ENCODE assay signal across 25 cellular contexts in genomic region chr21:45385549-45386050, GRCh38. TPM values are rescaled to one million over a fixed set of nuclear protein-coding genes. Genes with fewer than 3 reads are reported as not detected.
DNase-seq lines count a peak whose midpoint lies in the region; ATAC-seq and TF ChIP-seq lines count a peak whose summit lies in the region.
"Had no signal": no experiment of that assay in that cellular context is flagged by ENCODE, and none has a peak within 500 bp of the region (broad histone marks: within the 10 kb centered on the region; RNA-seq: fewer than 3 reads in every experiment).

No MANE protein-coding gene starts in this region.

- no peak overlapping the region for H3K4me3 ChIP-seq in mesenchymal stem cell (ENCODE audit: insufficient read depth in 1 of 2, low read depth in 1 of 2, low read length in 2 of 2)
- no peak overlapping the region for H3K4me3 ChIP-seq in spleen
- no peak overlapping the region for H3K4me3 ChIP-seq in PC-3 (ENCODE audit: low read length)
- H3K4me3 ChIP-seq: dorsolateral prefrontal cortex, HAP-1, prostate gland, skin epidermis had no signal

- H4K8ac ChIP-seq in mesenchymal stem cell (ENCODE audit: low read length), result peak overlapping the region; percentile 22

- no peak overlapping the region for H3K4me3 Mint-ChIP-seq in glutamatergic neuron (ENCODE audit: unreplicated experiment)
- H3K4me3 Mint-ChIP-seq: activated CD4-positive, alpha-beta memory T cell treated with anti-CD3 and anti-CD28 coated beads, Interleukin-2, amount 10 ng/mL, durations not matched to agents 7 days and 5 days; activated T-helper 17 cell treated with anti-CD3 and anti-CD28 coated beads, Interleukin-2, amount 50 U/mL, for 72 hours; CD8-positive, alpha-beta memory T cell; stimulated activated naive CD8-positive, alpha-beta T cell treated with anti-CD3 and anti-CD28 coated beads, Interleukin-15, amount 100 ng/mL, for 72 hours had no signal

- no peak for TF ChIP-seq POLR2A in spleen (IDR thresholded peaks at IDR 0.05)

- H3K23ac ChIP-seq in mesenchymal stem cell (ENCODE audit: low read length in 2 of 2), result no peak overlapping the region

- H3K14ac ChIP-seq in mesenchymal stem cell (ENCODE audit: low read length in 2 of 2), result peak overlapping the region in 1 of 2 experiments; percentile 63

- H2AK5ac ChIP-seq in mesenchymal stem cell (ENCODE audit: low read length, severe bottlenecking), result peak overlapping the region; percentile 47

- no TSS peak for BruUV-seq in PC-3 (replicated peaks; lab: Mats Ljungman, UMichigan)

- no peaks in the 10 kb centered on the region for H3K9me2 ChIP-seq in PC-3 (replicated peaks; ENCODE audit: low read length)

- H3K27ac Mint-ChIP-seq in glutamatergic neuron (ENCODE audit: unreplicated experiment), result no peak overlapping the region
- H3K27ac Mint-ChIP-seq: activated CD4-positive, alpha-beta memory T cell treated with anti-CD3 and anti-CD28 coated beads, Interleukin-2, amount 10 ng/mL, durations not matched to agents 7 days and 5 days; activated T-helper 17 cell treated with anti-CD3 and anti-CD28 coated beads, Interleukin-2, amount 50 U/mL, for 72 hours; CD8-positive, alpha-beta memory T cell had no signal

- no peak for ATAC-seq in PC-3
- no peak for ATAC-seq in HG03342 (IDR thresholded peaks at IDR 0.05; ENCODE audit: unreplicated experiment)
- ATAC-seq: activated CD4-positive, CD25-positive, alpha-beta regulatory T cell treated with anti-CD3 and anti-CD28 coated beads, Interleukin-2, amount 50 U/mL, for 24 hours; activated T-helper 17 cell treated with anti-CD3 and anti-CD28 coated beads, Interleukin-2, amount 50 U/mL, for 72 hours; stimulated activated naive CD8-positive, alpha-beta T cell treated with anti-CD3 and anti-CD28 coated beads, Interleukin-15, amount 100 ng/mL, for 72 hours had no signal

- H3K4me2 ChIP-seq in mesenchymal stem cell (ENCODE audit: low read length, poor library complexity, severe bottlenecking) (no peak overlapping the region), PC-3 (ENCODE audit: low read length) (no peak overlapping the region)

- H3K27me3 ChIP-seq in mesenchymal stem cell (ENCODE audit: control insufficient read depth in 1 of 2, insufficient read depth in 1 of 2, low read length in 2 of 2) (no peaks in the 10 kb centered on the region), spleen (replicated peaks in 1 of 7) (peaks cover 0 to 58% (median 0%) of the 10 kb centered on the region in 7 donors), PC-3 (ENCODE audit: low read length) (no peaks in the 10 kb centered on the region)

- peak overlapping the region in 1 of 2 experiments; percentile 49 for H3K4ac ChIP-seq in mesenchymal stem cell (ENCODE audit: low read depth in 1 of 2, low read length in 2 of 2)

- H2BK120ac ChIP-seq in mesenchymal stem cell (ENCODE audit: low read depth, low read length), result no peak overlapping the region

- intact Hi-C loops in spleen (cut with DNase I; ENCODE audit: low total_unique reads), result no loop called here
- intact Hi-C loops in PC-3 (cut with micrococcal nuclease), result loop anchor here (2.0 kb wide), 1 partner anchor 53 kb away; no protein-coding TSS in a partner anchor

- H2BK5ac ChIP-seq in mesenchymal stem cell (ENCODE audit: low read depth, low read length, poor library complexity, severe bottlenecking), result no peak overlapping the region

- peak overlapping the region; percentile 83 to 92 for H2BK12ac ChIP-seq in mesenchymal stem cell (ENCODE audit: low read length in 2 of 2)

- H3K4me1 ChIP-seq in mesenchymal stem cell (ENCODE audit: control insufficient read depth, insufficient read depth, low read depth, low read length), result peaks cover 20% of the 10 kb centered on the region
- peaks cover 4 to 23% (median 14%) of the 10 kb centered on the region in 6 donors for H3K4me1 ChIP-seq in spleen
- peaks cover 15% of the 10 kb centered on the region for H3K4me1 ChIP-seq in PC-3 (ENCODE audit: insufficient read depth, low read length)
- H3K4me1 ChIP-seq: HAP-1, prostate gland had no signal

- CTCF ChIA-PET in PC-3 (lab: Charles Lee), result interaction anchor here (1.7 kb wide), 1 partner anchor 13 kb away, joined by 5 read pairs; no protein-coding TSS in a partner anchor

- no peaks in the 10 kb centered on the region for H3F3A ChIP-seq in PC-3 (ENCODE audit: low read length, unreplicated experiment)

- H3K9me3 ChIP-seq in mesenchymal stem cell (ENCODE audit: control insufficient read depth, low read length) (no peaks in the 10 kb centered on the region), spleen (peaks cover 0 to 7% (median 0%) of the 10 kb centered on the region in 8 donors), PC-3 (ENCODE audit: low read length) (no peaks in the 10 kb centered on the region)
- H3K9me3 ChIP-seq: HAP-1, prostate gland had no signal

- peak; percentile 8 for DNase-seq in activated naive CD4-positive, alpha-beta T cell treated with anti-CD3 and anti-CD28 coated beads, Interleukin-2, amount 50 U/mL, for 16 hours
- DNase-seq in activated naive CD4-positive, alpha-beta T cell (lab: John Stamatoyannopoulos, UW), result no peak
- DNase-seq in glutamatergic neuron, result peak; percentile 4
- no peak for DNase-seq in mesenchymal stem cell
- peak; percentile 57 for DNase-seq in spleen
- no peak for DNase-seq in central memory CD4-positive, alpha-beta T cell
- no peak for DNase-seq in PC-3
- DNase-seq: activated CD4-positive, alpha-beta memory T cell treated with anti-CD3 and anti-CD28 coated beads, Interleukin-2, amount 10 ng/mL, durations not matched to agents 7 days and 5 days; activated CD8-positive, alpha-beta memory T cell treated with anti-CD3 and anti-CD28 coated beads, Interleukin-2, amount 50 U/mL, for 48 hours; AML-193; KG1; MM.1S; NCI-H1417 treated with DMSO at 0.1 percent for 48 hours; NCI-H345; NCI-H748 treated with DMSO at 0.1 percent for 48 hours; RPMI8226; stimulated activated naive CD8-positive, alpha-beta T cell treated with anti-CD3 and anti-CD28 coated beads, Interleukin-15, amount 100 ng/mL, for 72 hours had no signal

- H3K9me3 Mint-ChIP-seq in glutamatergic neuron (ENCODE audit: unreplicated experiment), result peaks cover 5% of the 10 kb centered on the region
- H3K9me3 Mint-ChIP-seq: activated CD4-positive, alpha-beta memory T cell treated with anti-CD3 and anti-CD28 coated beads, Interleukin-2, amount 10 ng/mL, durations not matched to agents 7 days and 5 days; activated T-helper 17 cell treated with anti-CD3 and anti-CD28 coated beads, Interleukin-2, amount 50 U/mL, for 72 hours; CD8-positive, alpha-beta memory T cell; stimulated activated naive CD8-positive, alpha-beta T cell treated with anti-CD3 and anti-CD28 coated beads, Interleukin-15, amount 100 ng/mL, for 72 hours had no signal

- H3K36me3 ChIP-seq in mesenchymal stem cell (ENCODE audit: control insufficient read depth in 1 of 2, insufficient read depth in 2 of 2, low read depth in 1 of 2, low read length in 2 of 2) (no peaks in the 10 kb centered on the region), spleen (no peaks in the 10 kb centered on the region), PC-3 (ENCODE audit: low read depth, low read length) (no peaks in the 10 kb centered on the region)
- H3K36me3 ChIP-seq: HAP-1, prostate gland had no signal

- H3K36me3 Mint-ChIP-seq in glutamatergic neuron (ENCODE audit: unreplicated experiment), result peaks cover 4% of the 10 kb centered on the region
- H3K36me3 Mint-ChIP-seq: CD8-positive, alpha-beta memory T cell had no signal

- H4K20me1 ChIP-seq in PC-3 (ENCODE audit: low read length), result no peaks in the 10 kb centered on the region

- H3K18ac ChIP-seq in mesenchymal stem cell (ENCODE audit: low read depth in 1 of 2, low read length in 2 of 2), result peak overlapping the region; percentile 25 to 69

- WGBS in mesenchymal stem cell, result 97% methylated on average over 21 of the region's 21 CpGs
- WGBS in spleen, 5 donors, result 87 to 94% (median 89%) methylated on average over 20 to 21 of the region's 21 CpGs

- H3K9ac ChIP-seq in mesenchymal stem cell (ENCODE audit: low read length), result no peak overlapping the region
- no peak overlapping the region for H3K9ac ChIP-seq in PC-3 (ENCODE audit: low read length)

- TF ChIP-seq CTCF in glutamatergic neuron (IDR thresholded peaks at IDR 0.05; ENCODE audit: partially characterized antibody, unreplicated experiment), result no peak
- TF ChIP-seq CTCF in spleen (IDR thresholded peaks at IDR 0.05 in 8 of 11, conservative IDR thresholded peaks at IDR 0.05 in 3 of 11), result no peak
- TF ChIP-seq CTCF in PC-3 (conservative IDR thresholded peaks at IDR 0.05; ENCODE audit: low read depth, low read length), result no peak

- peak overlapping the region; percentile 15 for H2BK15ac ChIP-seq in mesenchymal stem cell (ENCODE audit: low read depth, poor library complexity, severe bottlenecking)

- H3K27ac ChIP-seq in mesenchymal stem cell (ENCODE audit: low read length, poor library complexity, severe bottlenecking), result no peak overlapping the region
- H3K27ac ChIP-seq in spleen, result no peak overlapping the region
- no peak overlapping the region for H3K27ac ChIP-seq in PC-3 (ENCODE audit: low read length)

- no peaks in the 10 kb centered on the region for H3K79me1 ChIP-seq in mesenchymal stem cell (replicated peaks; ENCODE audit: low read length, poor library complexity, severe bottlenecking)

- peaks cover 6% of the 10 kb centered on the region for H3K4me1 Mint-ChIP-seq in glutamatergic neuron (ENCODE audit: low read depth, unreplicated experiment)
- H3K4me1 Mint-ChIP-seq: activated CD4-positive, alpha-beta memory T cell treated with anti-CD3 and anti-CD28 coated beads, Interleukin-2, amount 10 ng/mL, durations not matched to agents 7 days and 5 days; CD8-positive, alpha-beta memory T cell; stimulated activated naive CD8-positive, alpha-beta T cell treated with anti-CD3 and anti-CD28 coated beads, Interleukin-15, amount 100 ng/mL, for 72 hours had no signal

- no peak overlapping the region for H2AFZ ChIP-seq in mesenchymal stem cell (ENCODE audit: low read depth, low read length)
- H2AFZ ChIP-seq in PC-3 (ENCODE audit: low read length), result no peak overlapping the region

- peaks cover 6% of the 10 kb centered on the region for H3K27me3 Mint-ChIP-seq in glutamatergic neuron (ENCODE audit: unreplicated experiment)

- H4K91ac ChIP-seq in mesenchymal stem cell (ENCODE audit: low read length), result peak overlapping the region; percentile 74

- no peaks in the 10 kb centered on the region for H3K79me2 ChIP-seq in PC-3 (ENCODE audit: low read length)

- POLR2A ChIA-PET in PC-3 (lab: Charles Lee; ENCODE audit: unreplicated experiment), result interaction anchor here (0.6 kb wide), 1 partner anchor 574 kb away, joined by 3 read pairs; no protein-coding TSS in a partner anchor

RNA-seq across cellular contexts. Expression of gene COL18A1, which starts 19.4 kb away (rescaled TPM):
- total RNA-seq in glutamatergic neuron (ENCODE audit: unreplicated experiment) (9.5 TPM), spleen (100 to 1,000 TPM in 3 of 7 donors, 10 to 100 TPM in 4; 71.8 to 208 (median 99.6) TPM), PC-3 (2014; rRNA removed) (77.0 and 85.5 TPM in 2 replicates)
- 330 TPM for polyA plus RNA-seq in mesenchymal stem cell (2013, experiment 1 of 2)
- 322 TPM for polyA plus RNA-seq in mesenchymal stem cell (2013, experiment 2 of 2)
- 10 to 100 TPM; 35.0 to 66.9 (median 60.0) TPM for polyA plus RNA-seq in spleen

Comparison
In these comparisons a context has a peak if more than half of its experiments do, and no peak if none do; other contexts are left out.
1. DNase-seq: peak in activated naive CD4-positive, alpha-beta T cell treated with anti-CD3 and anti-CD28 coated beads, Interleukin-2, amount 50 U/mL, for 16 hours (single experiment), glutamatergic neuron (single experiment) and spleen (single experiment); none in activated naive CD4-positive, alpha-beta T cell (0 of 4), mesenchymal stem cell (single experiment), central memory CD4-positive, alpha-beta T cell (single experiment) and PC-3 (single experiment).